1 cellular context compared by ENCODE assay signal in genomic region chr6:157158897-157159296, GRCh38.
TF ChIP-seq lines count a peak whose summit lies in the region.

No MANE protein-coding gene starts in this region.

TF ChIP-seq in HCT116, 20 proteins besides CTCF, POLR2A, EP300 and RAD21 (continued from another document):
- TF ChIP-seq ZBTB33 (IDR thresholded peaks at IDR 0.05; ENCODE audit: extremely low read depth, insufficient replicate concordance, low read length) (no peak), CEBPB (IDR thresholded peaks at IDR 0.05; ENCODE audit: low read depth) (no peak), SRF (IDR thresholded peaks at IDR 0.05; ENCODE audit: low read depth) (no peak), EZH2 (IDR thresholded peaks at IDR 0.05) (no peak), POLR2AphosphoS5 (IDR thresholded peaks at IDR 0.05; ENCODE audit: low read depth, low read length) (no peak), FOSL1 (IDR thresholded peaks at IDR 0.05; ENCODE audit: low read depth) (no peak)
